In the genomic region with DNA sequence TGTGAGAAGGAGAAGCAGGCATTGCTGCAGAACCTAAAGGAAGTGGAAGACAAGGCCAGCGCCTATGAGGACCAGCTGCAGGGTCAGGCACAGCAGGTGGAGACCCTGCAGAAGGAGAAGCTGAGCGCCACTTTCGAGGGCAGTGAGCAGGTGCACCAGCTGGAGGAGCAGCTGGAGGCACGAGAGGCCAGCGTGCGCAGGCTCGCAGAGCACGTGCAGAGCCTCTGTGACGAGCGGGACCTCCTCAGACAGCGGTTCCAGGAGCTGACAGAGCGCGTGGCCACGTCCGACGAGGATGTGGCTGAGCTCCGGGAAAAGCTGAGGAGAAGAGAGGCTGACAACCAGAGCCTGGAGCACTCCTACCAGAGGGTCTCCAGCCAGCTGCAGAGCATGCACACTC, we compare ENCODE assay signal across 25 cellular contexts. TPM values are rescaled to one million over a fixed set of nuclear protein-coding genes. Genes with fewer than 3 reads are reported as not detected.
A peak's percentile ranks its signal among the peaks of the same experiment; 100 is the strongest.
DNase-seq lines count a peak whose midpoint lies in the region; ATAC-seq, FAIRE-seq and TF ChIP-seq lines count a peak whose summit lies in the region.
"Had no signal": no experiment of that assay in that cellular context is flagged by ENCODE, and none has a peak within 500 bp of the region (broad histone marks: within the 10 kb centered on the region; RNA-seq: fewer than 3 reads in every experiment).

No MANE protein-coding gene starts in this region.

- H3K36me3 Mint-ChIP-seq in CD4-positive, CD25-positive, alpha-beta regulatory T cell = peaks cover 46% of the 10 kb centered on the region
- peaks cover 49% of the 10 kb centered on the region for H3K36me3 Mint-ChIP-seq in Calu3 (ENCODE audit: insufficient read depth, unreplicated experiment)

- no peaks in the 10 kb centered on the region for H4K20me1 ChIP-seq in K562 (replicated peaks; ENCODE audit: control insufficient read depth, insufficient read depth, low read length)

- BruUV-seq in Calu3 (replicated peaks; lab: Mats Ljungman, UMichigan) (no TSS peak), K562 (replicated peaks; lab: Mats Ljungman, UMichigan) (no TSS peak)

- no peaks in the 10 kb centered on the region for H3K79me2 ChIP-seq in K562 (ENCODE audit: control insufficient read depth, insufficient read depth, low read length)

- no peak overlapping the region for H2BK5ac ChIP-seq in neuronal stem cell (ENCODE audit: low read length)

- peaks cover 6% of the 10 kb centered on the region for H3K4me1 ChIP-seq in CD4-positive, CD25-positive, alpha-beta regulatory T cell (ENCODE audit: control insufficient read depth, insufficient read depth, low read length, poor library complexity, severe bottlenecking)
- H3K4me1 ChIP-seq in K562 (replicated peaks in 1 of 2; ENCODE audit: control insufficient read depth in 2 of 2, insufficient read depth in 2 of 2, low read length in 2 of 2) = peaks cover 0 to 4% of the 10 kb centered on the region in 2 experiments; a peak in 2 of 5 replicates
- peaks cover 0 to 3% of the 10 kb centered on the region in 2 donors for H3K4me1 ChIP-seq in neuronal stem cell (ENCODE audit: control insufficient read depth in 2 of 2, insufficient read depth in 1 of 2, low read depth in 1 of 2, low read length in 2 of 2)

- H3K14ac ChIP-seq in neuronal stem cell (ENCODE audit: low read length) = peak overlapping the region; percentile 67

- 100% methylated on average over 3 of the region's 17 CpGs for WGBS in K562 (ENCODE audit: insufficient coverage, low coverage, missing lambda C conversion rate)
- no CpG with 5 or more reads among the region's 17 CpGs for WGBS in neuronal stem cell (ENCODE audit: extremely low coverage in 2 of 2, insufficient read length in 2 of 2, insufficient replicate concordance in 1 of 2), 2 donors

- H3K4me3 ChIP-seq in CD4-positive, CD25-positive, alpha-beta regulatory T cell (ENCODE audit: low read depth, low read length) = no peak overlapping the region
- H3K4me3 ChIP-seq in K562 (no peak overlapping the region), neuronal stem cell (ENCODE audit: low read length in 2 of 2) (peak overlapping the region in 1 of 2 donors; percentile 28)
- H3K4me3 ChIP-seq: BLaER1 treated with 17β-estradiol and CSF1 and Interleukin-3, amounts not matched to agents 10 nM and 100 nM had no signal

- H3K18ac ChIP-seq in neuronal stem cell (ENCODE audit: low read length) = no peak overlapping the region

- peak overlapping the region; percentile 75 for H3K23ac ChIP-seq in neuronal stem cell (ENCODE audit: low read depth, low read length, poor library complexity)

- no peak for TF ChIP-seq POLR2A in K562 (conservative IDR thresholded peaks at IDR 0.05)

- no peaks in the 10 kb centered on the region for H3K9me3 ChIP-seq in CD4-positive, CD25-positive, alpha-beta regulatory T cell (ENCODE audit: control insufficient read depth in 2 of 2, low read length in 2 of 2)
- H3K9me3 ChIP-seq in K562 (replicated peaks; ENCODE audit: control insufficient read depth, insufficient read depth, low read depth, low read length) = no peaks in the 10 kb centered on the region
- H3K9me3 ChIP-seq in neuronal stem cell (replicated peaks in 1 of 2; ENCODE audit: control insufficient read depth in 2 of 2, insufficient read depth in 1 of 2, low read depth in 1 of 2, low read length in 2 of 2) = peaks cover 0 to 2% of the 10 kb centered on the region in 2 donors
- H3K9me3 ChIP-seq: BLaER1 treated with 17β-estradiol and CSF1 and Interleukin-3, amounts not matched to agents 10 nM and 100 nM had no signal

- H2AFZ ChIP-seq in K562 (ENCODE audit: low read depth, low read length) (no peak overlapping the region), neuronal stem cell (ENCODE audit: low read length) (no peak overlapping the region)

- no peak overlapping the region for H3K27ac ChIP-seq in CD4-positive, CD25-positive, alpha-beta regulatory T cell (ENCODE audit: insufficient read depth, low read length, poor library complexity, severe bottlenecking)
- H3K27ac ChIP-seq in K562 (ENCODE audit: extremely low read depth, low read depth, low read length) (no peak overlapping the region), neuronal stem cell (replicated peaks; ENCODE audit: low read length) (no peak overlapping the region)
- H3K27ac ChIP-seq: BLaER1 treated with 17β-estradiol and CSF1 and Interleukin-3, amounts not matched to agents 10 nM and 100 nM; HL-60 had no signal

- no peak for TF ChIP-seq RAD21 in K562 (CRISPR knock-in tag; conservative IDR thresholded peaks at IDR 0.05 in 1 of 2, IDR thresholded peaks at IDR 0.05 in 1 of 2)

- H2BK15ac ChIP-seq in neuronal stem cell (ENCODE audit: low read length) = no peak overlapping the region

- TF ChIP-seq EP300 in K562 (IDR thresholded peaks at IDR 0.05; ENCODE audit: low read length) = no peak

- no peak overlapping the region for H2BK120ac ChIP-seq in neuronal stem cell (ENCODE audit: low read depth, low read length)

- H2AK5ac ChIP-seq in neuronal stem cell (ENCODE audit: low read depth, low read length) = no peak overlapping the region

- H3K4ac ChIP-seq in neuronal stem cell (ENCODE audit: low read length) = no peak overlapping the region

- FAIRE-seq in K562 (lab: Jason Lieb, UNC) = no peak
- FAIRE-seq: G401.6, GM12892, HepG2 had no signal

- no peaks in the 10 kb centered on the region for H3K79me1 ChIP-seq in neuronal stem cell (ENCODE audit: low read depth, low read length)

- H4K8ac ChIP-seq in neuronal stem cell (ENCODE audit: low read depth, low read length) = peak overlapping the region; percentile 43

- in situ Hi-C loops in K562 (cut with MboI) = no loop called here

- peaks cover 72% of the 10 kb centered on the region for H3K36me3 ChIP-seq in CD4-positive, CD25-positive, alpha-beta regulatory T cell (ENCODE audit: control insufficient read depth, insufficient read depth, low read length)
- H3K36me3 ChIP-seq in K562 (ENCODE audit: control insufficient read depth, insufficient read depth, low read length) = peaks cover 32% of the 10 kb centered on the region; the same call in 2 of the 3 replicates
- peaks cover 44 to 96% of the 10 kb centered on the region in 2 donors for H3K36me3 ChIP-seq in neuronal stem cell (replicated peaks in 1 of 2; ENCODE audit: control insufficient read depth in 2 of 2, insufficient read depth in 2 of 2, low read length in 2 of 2)

- DNase-seq in CD4-positive, CD25-positive, alpha-beta regulatory T cell = no peak
- DNase-seq in Calu3 = no peak
- DNase-seq in K562 (ENCODE audit: extremely low read depth in 1 of 4, low spot score in 3 of 4) = no peak
- no peak for DNase-seq in neuronal stem cell (ENCODE audit: low spot score)
- DNase-seq in NCI-H1092 treated with DMSO at 0.1 percent for 48 hours (lab: John Stamatoyannopoulos, UW) = no peak
- DNase-seq in middle frontal gyrus (ENCODE audit: extremely low spot score, low spot score) = no peak
- DNase-seq: CD8-positive, alpha-beta T cell; GOT3; HCEC 1CT; KG1; NCI-H1105; NCI-H146; NCI-H2029; NCI-H2171; NCI-H345; NCI-H526 treated with DMSO at 0.1 percent for 48 hours; OCI-M1; SIG-M5 had no signal

- H3K9me3 Mint-ChIP-seq in CD4-positive, CD25-positive, alpha-beta regulatory T cell = no peaks in the 10 kb centered on the region
- no peaks in the 10 kb centered on the region for H3K9me3 Mint-ChIP-seq in Calu3 (ENCODE audit: low read depth, unreplicated experiment)
- H3K9me3 Mint-ChIP-seq: CD8-positive, alpha-beta T cell had no signal

- peaks cover 3% of the 10 kb centered on the region for H3K9me1 ChIP-seq in K562 (ENCODE audit: control insufficient read depth, insufficient read depth, low read length)

- ATAC-seq in CD4-positive, CD25-positive, alpha-beta regulatory T cell (ENCODE audit: low read depth in 2 of 2) = no peak
- no peak for ATAC-seq in K562
- ATAC-seq in GM21825 (IDR thresholded peaks at IDR 0.05; ENCODE audit: unreplicated experiment) = no peak
- ATAC-seq: CD8-positive, alpha-beta T cell; HepG2; SK-N-SH treated with all-trans-retinoic acid at 6 μM for 48 hours had no signal

- H3K9ac ChIP-seq in K562 (ENCODE audit: insufficient read depth in 1 of 2, low read depth in 2 of 2, low read length in 2 of 2) = no peak overlapping the region
- H3K9ac ChIP-seq in neuronal stem cell (ENCODE audit: low read depth, low read length, poor library complexity) = no peak overlapping the region
- H3K9ac ChIP-seq: BLaER1 treated with 17β-estradiol and CSF1 and Interleukin-3, amounts not matched to agents 10 nM and 100 nM had no signal

- no peak overlapping the region for H2BK12ac ChIP-seq in neuronal stem cell (ENCODE audit: low read length)

- H3K4me1 Mint-ChIP-seq in CD4-positive, CD25-positive, alpha-beta regulatory T cell = peaks cover 3 to 24% (median 14%) of the 10 kb centered on the region in 4 donors
- H3K4me1 Mint-ChIP-seq in Calu3 (ENCODE audit: low read depth, unreplicated experiment) = no peaks in the 10 kb centered on the region

- peak overlapping the region in 1 of 4 donors; percentile 40 for H3K4me3 Mint-ChIP-seq in CD4-positive, CD25-positive, alpha-beta regulatory T cell
- no peak overlapping the region for H3K4me3 Mint-ChIP-seq in Calu3 (ENCODE audit: low read depth, unreplicated experiment)
- H3K4me3 Mint-ChIP-seq: CD8-positive, alpha-beta T cell had no signal

- intact Hi-C loops in Calu3 (cut with micrococcal nuclease; ENCODE audit: unreplicated experiment) (no loop called here), K562 (cut with micrococcal nuclease) (no loop called here)

- H4K91ac ChIP-seq in neuronal stem cell (ENCODE audit: low read depth, low read length, poor library complexity) = no peak overlapping the region

- peak overlapping the region; percentile 5 to 94 (median 91) for H3K27ac Mint-ChIP-seq in CD4-positive, CD25-positive, alpha-beta regulatory T cell
- H3K27ac Mint-ChIP-seq in Calu3 (ENCODE audit: unreplicated experiment) = peak overlapping the region; percentile 36
- H3K27ac Mint-ChIP-seq: CD8-positive, alpha-beta T cell had no signal

- no peaks in the 10 kb centered on the region for H3K27me3 Mint-ChIP-seq in CD4-positive, CD25-positive, alpha-beta regulatory T cell
- H3K27me3 Mint-ChIP-seq in Calu3 (ENCODE audit: unreplicated experiment) = no peaks in the 10 kb centered on the region

- H3K27me3 ChIP-seq in CD4-positive, CD25-positive, alpha-beta regulatory T cell (ENCODE audit: control insufficient read depth, insufficient read depth, low read length) = no peaks in the 10 kb centered on the region
- no peaks in the 10 kb centered on the region for H3K27me3 ChIP-seq in K562 (ENCODE audit: control insufficient read depth in 2 of 2, insufficient read depth in 2 of 2, low read length in 2 of 2)
- no peaks in the 10 kb centered on the region for H3K27me3 ChIP-seq in neuronal stem cell (ENCODE audit: control insufficient read depth in 3 of 3, insufficient read depth in 3 of 3, low read depth in 1 of 3, low read length in 3 of 3)
- H3K27me3 ChIP-seq: BLaER1 treated with 17β-estradiol and CSF1 and Interleukin-3, amounts not matched to agents 10 nM and 100 nM had no signal

- CTCF ChIA-PET in Calu3 (lab: Charles Lee) = no interaction called here
- CTCF ChIA-PET in K562 (lab: Yijun Ruan, JAX; ENCODE audit: low intra/inter-chr PET ratio) = no interaction called here

- TF ChIP-seq CTCF in Calu3 (IDR thresholded peaks at IDR 0.05; ENCODE audit: unreplicated experiment) (no peak), K562 (IDR thresholded peaks at IDR 0.05 in 2 of 3, conservative IDR thresholded peaks at IDR 0.05 in 1 of 3; ENCODE audit: insufficient read depth in 2 of 3, low read depth in 1 of 3, low read length in 3 of 3) (no peak)

- H3K4me2 ChIP-seq in K562 (ENCODE audit: insufficient read depth, low read length) (no peak overlapping the region), neuronal stem cell (ENCODE audit: insufficient read depth, low read length, poor library complexity, severe bottlenecking) (no peak overlapping the region)
- H3K4me2 ChIP-seq: BLaER1 treated with 17β-estradiol and CSF1 and Interleukin-3, amounts not matched to agents 10 nM and 100 nM had no signal

- POLR2A ChIA-PET in K562 (lab: Yijun Ruan, JAX) = no interaction called here

RNA-seq across cellular contexts. Expression of gene PLD6, which starts 41.5 kb away (rescaled TPM):
- 9.4 TPM for total RNA-seq in CD4-positive, CD25-positive, alpha-beta regulatory T cell
- polyA plus RNA-seq in CD4-positive, CD25-positive, alpha-beta regulatory T cell = 10 to 100 TPM in 3 of 4 donors, 1 to 10 TPM in 1; 8.9 to 19.3 (median 16.0) TPM
- total RNA-seq in Calu3 (2022) (2.9 and 3.0 TPM in 2 replicates), K562 (2014; rRNA removed) (10.0 and 13.9 TPM in 2 replicates), K562 (2014; rRNA removed; fragmentation: Illumina TruSeq; extraction: Trizol) (6.5 and 7.4 TPM in 2 replicates), K562 (2015; rRNA removed; fragmentation: Illumina TruSeq; extraction: Trizol) (6.5 and 6.9 TPM in 2 replicates), K562 (2021) (12.5 and 13.3 TPM in 2 replicates)
- 18.1 and 27.4 TPM in 2 replicates for total RNA-seq in K562 (2011; cell fraction: chromatin; rRNA removed; ENCODE audit: low replicate concordance)
- 21.3 and 28.2 TPM in 2 replicates for total RNA-seq in K562 (2011; cell fraction: nucleolus; rRNA removed)
- total RNA-seq in K562 (2011; cell fraction: nucleoplasm; rRNA removed) = 27.1 and 28.1 TPM in 2 replicates
- polyA plus RNA-seq in K562 (2011; rRNA removed) (7.5 and 9.3 TPM in 2 replicates), K562 (2014; fragmentation: Illumina TruSeq; extraction: Trizol) (9.4 and 10.8 TPM in 2 replicates), K562 (2014; fragmentation: Nextera tagmentation; extraction: Ambion mirVana) (10 to 100 TPM in 1 of 2 experiments, 1 to 10 TPM in 1; 3.6 to 15.6 TPM), K562 (2014; rRNA removed) (11.3 and 13.9 TPM in 2 replicates)
- polyA plus RNA-seq in K562 (2011; cell fraction: cytosol; rRNA removed) = 9.3 and 9.5 TPM in 2 replicates
- polyA plus RNA-seq in K562 (2011; cell fraction: nucleus; rRNA removed) = 6.9 and 7.1 TPM in 2 replicates
- 3.2 and 6.1 TPM in 2 replicates for polyA plus RNA-seq in K562 (2012)
- 7.9 and 13.4 TPM in 2 replicates for polyA minus RNA-seq in K562 (2011; rRNA and poly(A)+ RNA removed)
- polyA minus RNA-seq in K562 (2011; cell fraction: cytosol; rRNA and poly(A)+ RNA removed) = 6.2 and 6.7 TPM in 2 replicates
- polyA minus RNA-seq in K562 (2011; cell fraction: nucleus; rRNA and poly(A)+ RNA removed) = 4.4 and 4.6 TPM in 2 replicates
- 0.38 TPM for polyA plus RNA-seq in neuronal stem cell (2013, experiment 1 of 2)
- polyA plus RNA-seq in neuronal stem cell (2013, experiment 2 of 2) = 0.35 TPM
